In genomic region chr15:78073026-78073425, GRCh38 we compare ENCODE assay signal across 11 cellular contexts. TPM values are rescaled to one million over a fixed set of nuclear protein-coding genes. Genes with fewer than 3 reads are reported as not detected.
DNase-seq lines count a peak whose midpoint lies in the region; ATAC-seq and TF ChIP-seq lines count a peak whose summit lies in the region.
"Had no signal": no experiment of that assay in that cellular context is flagged by ENCODE, and none has a peak within 500 bp of the region (broad histone marks: within the 10 kb centered on the region; RNA-seq: fewer than 3 reads in every experiment).

No MANE protein-coding gene starts in this region.

- H3K27me3 ChIP-seq in Panc1 (ENCODE audit: control insufficient read depth, insufficient read depth, low read length) = no peaks in the 10 kb centered on the region

- ATAC-seq in Panc1 = no peak
- no peak for ATAC-seq in effector memory CD8-positive, alpha-beta T cell (replicated peaks)
- no peak for ATAC-seq in HG03432 (IDR thresholded peaks at IDR 0.05; ENCODE audit: unreplicated experiment)

- in situ Hi-C loops in Panc1 (cut with HindIII; ENCODE audit: low pct_unique_long_range_greater_than_20kb, low sequenced_read_pairs) = no loop called here

- H3K9me3 ChIP-seq in Panc1 (ENCODE audit: control insufficient read depth, insufficient read depth, low read depth, low read length) = no peaks in the 10 kb centered on the region

- peaks cover 7 to 8% of the 10 kb centered on the region in 2 donors for H3K36me3 Mint-ChIP-seq in CD14-positive monocyte
- H3K36me3 Mint-ChIP-seq in effector memory CD8-positive, alpha-beta T cell (ENCODE audit: insufficient read depth) = peaks cover 19% of the 10 kb centered on the region
- peaks cover 2% of the 10 kb centered on the region for H3K36me3 Mint-ChIP-seq in osteocyte (ENCODE audit: unreplicated experiment)

- intact Hi-C loops in CD14-positive monocyte (cut with micrococcal nuclease) = loop anchor here in 1 of 2 donors (5.0 kb wide), 1 partner anchor 36 kb away; no protein-coding TSS in a partner anchor
- intact Hi-C loops in Panc1 (cut with micrococcal nuclease; ENCODE audit: unreplicated experiment) = no loop called here

- peaks cover 66% of the 10 kb centered on the region for H3K4me1 ChIP-seq in Panc1 (ENCODE audit: control insufficient read depth, insufficient read depth, low read length)

- TF ChIP-seq CTCF in CD14-positive monocyte (IDR thresholded peaks at IDR 0.05) (no peak), Panc1 (IDR thresholded peaks at IDR 0.05) (no peak), osteocyte (IDR thresholded peaks at IDR 0.05) (no peak)

- H3K27ac Mint-ChIP-seq in CD14-positive monocyte (peak overlapping the region in 5 of 7 donors; percentile 67 to 91 (median 70)), osteocyte (ENCODE audit: unreplicated experiment) (peak overlapping the region; percentile 83)
- H3K27ac Mint-ChIP-seq in effector memory CD8-positive, alpha-beta T cell = peak overlapping the region; percentile 71 to 86

- CTCF ChIA-PET in Panc1 (lab: Charles Lee) = interaction anchor here (1.2 kb wide), 1 partner anchor 16 kb away, joined by 4 read pairs; no protein-coding TSS in a partner anchor

- no TSS peak for BruUV-seq in Panc1 (replicated peaks; lab: Mats Ljungman, UMichigan)

- H3K4me3 Mint-ChIP-seq in CD14-positive monocyte (peak overlapping the region in 1 of 2 donors; percentile 66), osteocyte (ENCODE audit: unreplicated experiment) (peak overlapping the region; percentile 10)
- peak overlapping the region; percentile 49 to 50 for H3K4me3 Mint-ChIP-seq in effector memory CD8-positive, alpha-beta T cell

- peak overlapping the region; percentile 82 for H3K27ac ChIP-seq in Panc1 (ENCODE audit: low read length)

- H3K4me1 Mint-ChIP-seq in CD14-positive monocyte (peaks cover 39% of the 10 kb centered on the region), osteocyte (ENCODE audit: unreplicated experiment) (peaks cover 59% of the 10 kb centered on the region)
- H3K4me1 Mint-ChIP-seq in effector memory CD8-positive, alpha-beta T cell (ENCODE audit: low read depth in 2 of 2) = peaks cover 42 to 61% of the 10 kb centered on the region in 2 donors

- POLR2A ChIA-PET in Panc1 (lab: Charles Lee) = no interaction called here

- H3K4me3 ChIP-seq in Panc1 (ENCODE audit: low read depth in 2 of 2, low read length in 2 of 2) = no peak overlapping the region; a peak in 1 of 4 replicates

- DNase-seq in CD14-positive monocyte (ENCODE audit: low spot score) = no peak
- DNase-seq in Panc1 (ENCODE audit: low read depth, low spot score) = no peak
- DNase-seq in effector memory CD8-positive, alpha-beta T cell = no peak
- no peak for DNase-seq in osteocyte (ENCODE audit: extremely low spot score, unreplicated experiment)
- no peak for DNase-seq in RPMI8226
- no peak for DNase-seq in activated effector memory CD4-positive, alpha-beta T cell treated with Interleukin-2 at 50 U/mL for 16 hours
- DNase-seq in T1000 (lab: John Stamatoyannopoulos, UW) = no peak
- DNase-seq: DMS 273 treated with DMSO at 0.1 percent for 48 hours, SHP77 had no signal

- no peaks in the 10 kb centered on the region for H3K36me3 ChIP-seq in Panc1 (ENCODE audit: control insufficient read depth, insufficient read depth, low read length)

- H3K27me3 Mint-ChIP-seq in CD14-positive monocyte (ENCODE audit: low read depth in 3 of 3) = no peaks in the 10 kb centered on the region
- H3K27me3 Mint-ChIP-seq in effector memory CD8-positive, alpha-beta T cell = no peaks in the 10 kb centered on the region
- no peaks in the 10 kb centered on the region for H3K27me3 Mint-ChIP-seq in osteocyte (ENCODE audit: unreplicated experiment)

- H3K9me3 Mint-ChIP-seq in CD14-positive monocyte = peaks cover 0 to 2% (median 0%) of the 10 kb centered on the region in 7 donors
- no peaks in the 10 kb centered on the region for H3K9me3 Mint-ChIP-seq in effector memory CD8-positive, alpha-beta T cell
- no peaks in the 10 kb centered on the region for H3K9me3 Mint-ChIP-seq in osteocyte (ENCODE audit: unreplicated experiment)

RNA-seq across cellular contexts. Expression of gene TBC1D2B, which starts 4.5 kb away (rescaled TPM):
- 1 to 10 TPM; 5.9 to 6.2 TPM for polyA plus RNA-seq in CD14-positive monocyte
- 59.3 TPM for total RNA-seq in Panc1 (2021; ENCODE audit: unreplicated experiment)
- 45.7 TPM for polyA plus RNA-seq in Panc1 (2012; ENCODE audit: insufficient read length)
- total RNA-seq in osteocyte = 65.5 and 69.3 TPM in 2 replicates

RNA-seq across cellular contexts. Expression of gene SH2D7, which starts 19.3 kb away (rescaled TPM):
- polyA plus RNA-seq in CD14-positive monocyte = not detected
- total RNA-seq in Panc1 (2021; ENCODE audit: unreplicated experiment) (not detected), osteocyte (not detected in 2 replicates)
- polyA plus RNA-seq in Panc1 (2012; ENCODE audit: insufficient read length) = 0.38 TPM
- total RNA-seq: epithelial cell of proximal tubule had no signal

RNA-seq across cellular contexts. Expression of gene CIB2, which starts 58.2 kb away (rescaled TPM):
- polyA plus RNA-seq in CD14-positive monocyte = under 1 TPM; 0.51 to 0.75 TPM
- 37.3 TPM for total RNA-seq in Panc1 (2021; ENCODE audit: unreplicated experiment)
- polyA plus RNA-seq in Panc1 (2012; ENCODE audit: insufficient read length) = 97.9 TPM
- 7.6 and 9.6 TPM in 2 replicates for total RNA-seq in osteocyte
